In genomic region chr7:47720141-47720906, GRCh38 we compare ENCODE assay signal across 11 cellular contexts.
A peak's percentile ranks its signal among the peaks of the same experiment; 100 is the strongest.
DNase-seq lines count a peak whose midpoint lies in the region; ATAC-seq and TF ChIP-seq lines count a peak whose summit lies in the region.
"Had no signal": no experiment of that assay in that cellular context is flagged by ENCODE, and none has a peak within 500 bp of the region (broad histone marks: within the 10 kb centered on the region; RNA-seq: fewer than 3 reads in every experiment).

No MANE protein-coding gene starts in this region.

- no peak overlapping the region for H4K8ac ChIP-seq in trophoblast cell (ENCODE audit: low read depth, low read length)

- H3K27me3 Mint-ChIP-seq in brain = peaks cover 7% of the 10 kb centered on the region
- H3K27me3 Mint-ChIP-seq: T-cell had no signal

- peak overlapping the region; percentile 81 for H2AK5ac ChIP-seq in trophoblast cell (ENCODE audit: low read length)

- DNase-seq in trophoblast cell = peak; percentile 75 to 78
- no peak for DNase-seq in DMS 273 (lab: John Stamatoyannopoulos, UW; ENCODE audit: unreplicated experiment)
- no peak for DNase-seq in GM19238 (ENCODE audit: insufficient read length, low spot score)
- DNase-seq in NCI-H510A treated with DMSO at 0.1 percent for 48 hours (lab: John Stamatoyannopoulos, UW) = no peak
- no peak for DNase-seq in ACHN
- DNase-seq: aorta, KG1, T-cell had no signal

- no peak overlapping the region for H3K23ac ChIP-seq in trophoblast cell (ENCODE audit: low read length)

- peaks cover 0 to 9% (median 2%) of the 10 kb centered on the region in 5 experiments for H3K9me3 Mint-ChIP-seq in brain
- H3K9me3 Mint-ChIP-seq: T-cell had no signal

- H3K27me3 ChIP-seq in trophoblast cell (ENCODE audit: insufficient read depth, low read length) = no peaks in the 10 kb centered on the region

- H4K12ac ChIP-seq in trophoblast cell (ENCODE audit: low read depth, low read length) = no peak overlapping the region

- peak overlapping the region; percentile 74 for H2BK12ac ChIP-seq in trophoblast cell (ENCODE audit: low read length)

- H3K4me2 ChIP-seq in trophoblast cell (ENCODE audit: low read length) = no peak overlapping the region

- H3K79me2 ChIP-seq in trophoblast cell (ENCODE audit: control insufficient read depth, insufficient read depth, low read length, poor library complexity) = peaks cover 5% of the 10 kb centered on the region

- no CpG with 5 or more reads among the region's 12 CpGs for WGBS in trophoblast cell (ENCODE audit: extremely low coverage, insufficient coverage, insufficient read length)

- ATAC-seq in GM18867 (IDR thresholded peaks at IDR 0.05; ENCODE audit: unreplicated experiment) (peak; percentile 87), HG02885 (IDR thresholded peaks at IDR 0.05; ENCODE audit: poor library complexity, unreplicated experiment) (peak; percentile 88)
- ATAC-seq: T-cell had no signal

- TF ChIP-seq CTCF in brain (conservative IDR thresholded peaks at IDR 0.05) = no peak

- no peak overlapping the region for H2BK5ac ChIP-seq in trophoblast cell (ENCODE audit: low read depth, low read length, poor library complexity)

- no peak overlapping the region for H3K18ac ChIP-seq in trophoblast cell (ENCODE audit: low read length)

- no peak overlapping the region for H2BK120ac ChIP-seq in trophoblast cell (ENCODE audit: insufficient read depth, low read length, poor library complexity)

- no peak overlapping the region for H4K91ac ChIP-seq in trophoblast cell (ENCODE audit: low read depth, low read length)

- H3K27ac ChIP-seq in trophoblast cell (ENCODE audit: low read depth, low read length) = no peak overlapping the region

- H3K9ac ChIP-seq in trophoblast cell (ENCODE audit: low read length) = no peak overlapping the region

- peaks cover 33% of the 10 kb centered on the region for H3K4me1 Mint-ChIP-seq in brain

- H3K36me3 ChIP-seq in trophoblast cell (ENCODE audit: control insufficient read depth in 1 of 2, insufficient read depth in 2 of 2, low read length in 2 of 2) = no peaks in the 10 kb centered on the region

- H3K36me3 Mint-ChIP-seq in brain = no peaks in the 10 kb centered on the region
- H3K36me3 Mint-ChIP-seq: T-cell had no signal

- peak overlapping the region in 1 of 5 experiments; percentile 60 for H3K4me3 Mint-ChIP-seq in brain
- H3K4me3 Mint-ChIP-seq: T-cell had no signal

- H3K79me1 ChIP-seq in trophoblast cell (ENCODE audit: low read length) = peaks cover 17% of the 10 kb centered on the region

- H3K4me3 ChIP-seq in trophoblast cell (ENCODE audit: low read depth, low read length) = no peak overlapping the region

- H3K4ac ChIP-seq in trophoblast cell (ENCODE audit: low read depth, low read length) = no peak overlapping the region

- peak overlapping the region; percentile 30 for H3K14ac ChIP-seq in trophoblast cell (ENCODE audit: low read length)

- H2AFZ ChIP-seq in trophoblast cell (ENCODE audit: insufficient read depth, low read length, poor library complexity) = no peak overlapping the region

- in situ Hi-C loops in ACHN (cut with HindIII; ENCODE audit: low pct_ligation_motif_present, low pct_unique_long_range_greater_than_20kb, low sequenced_read_pairs) = no loop called here

- peaks cover 17 to 23% of the 10 kb centered on the region in 2 experiments for H3K4me1 ChIP-seq in trophoblast cell (ENCODE audit: control insufficient read depth in 1 of 2, insufficient read depth in 2 of 2, low read length in 2 of 2)

- H3K27ac Mint-ChIP-seq in brain = peak overlapping the region in 3 of 5 experiments; percentile 25 to 70 (median 69)

- H3K9me3 ChIP-seq in trophoblast cell (ENCODE audit: insufficient read depth, low read depth, low read length) = peaks cover 3% of the 10 kb centered on the region

Comparison
In these comparisons a context has a peak if more than half of its experiments do, and no peak if none do; other contexts are left out.
1. DNase-seq: peak in trophoblast cell (2 of 2); none in DMS 273 (single experiment), GM19238 (single experiment), NCI-H510A treated with DMSO at 0.1 percent for 48 hours (single experiment) and ACHN (single experiment).